In genomic region chr13:111658150-111659100, GRCh38 we compare ENCODE assay signal across 11 cellular contexts.
DNase-seq lines count a peak whose midpoint lies in the region; ATAC-seq lines count a peak whose summit lies in the region.
"Had no signal": no experiment of that assay in that cellular context is flagged by ENCODE, and none has a peak within 500 bp of the region (broad histone marks: within the 10 kb centered on the region; RNA-seq: fewer than 3 reads in every experiment).

No MANE protein-coding gene starts in this region.

- no peak overlapping the region for H3K27ac Mint-ChIP-seq in activated naive CD4-positive, alpha-beta T cell treated with anti-CD3 and anti-CD28 coated beads, Interleukin-2, amount 10 ng/mL, durations not matched to agents 7 days and 5 days
- H3K27ac Mint-ChIP-seq: activated T-cell treated with anti-CD3 and anti-CD28 coated beads, Interleukin-2, amount 50 U/mL, for 24 hours had no signal

- no peaks in the 10 kb centered on the region for H3K36me3 Mint-ChIP-seq in activated naive CD4-positive, alpha-beta T cell treated with anti-CD3 and anti-CD28 coated beads, Interleukin-2, amount 10 ng/mL, durations not matched to agents 7 days and 5 days

- ATAC-seq in GM18502 (IDR thresholded peaks at IDR 0.05; ENCODE audit: poor library complexity, unreplicated experiment) (no peak), GM21528 (IDR thresholded peaks at IDR 0.05; ENCODE audit: low FRiP score, unreplicated experiment) (no peak)
- ATAC-seq: HCT116 had no signal

- no peaks in the 10 kb centered on the region for H3K9me3 Mint-ChIP-seq in activated naive CD4-positive, alpha-beta T cell treated with anti-CD3 and anti-CD28 coated beads, Interleukin-2, amount 10 ng/mL, durations not matched to agents 7 days and 5 days
- H3K9me3 Mint-ChIP-seq: activated T-cell treated with anti-CD3 and anti-CD28 coated beads, Interleukin-2, amount 50 U/mL, for 24 hours had no signal

- peak overlapping the region; percentile 57; the same call in 1 of the 2 replicates for H3K9ac ChIP-seq in BLaER1

- DNase-seq in NCI-H1436 (lab: John Stamatoyannopoulos, UW), result peak; percentile 92
- DNase-seq in medulla oblongata (ENCODE audit: extremely low spot score), result peak; percentile 46
- no peak for DNase-seq in activated naive CD4-positive, alpha-beta T cell treated with anti-CD3 and anti-CD28 coated beads, Interleukin-2, amount 10 ng/mL, durations not matched to agents 7 days and 5 days
- DNase-seq in SW 1271 (lab: John Stamatoyannopoulos, UW), result no peak
- DNase-seq: activated T-cell treated with anti-CD3 and anti-CD28 coated beads, Interleukin-2, amount 50 U/mL, for 24 hours had no signal

- H3K4me3 Mint-ChIP-seq in activated naive CD4-positive, alpha-beta T cell treated with anti-CD3 and anti-CD28 coated beads, Interleukin-2, amount 10 ng/mL, durations not matched to agents 7 days and 5 days, result no peak overlapping the region
- H3K4me3 Mint-ChIP-seq: activated T-cell treated with anti-CD3 and anti-CD28 coated beads, Interleukin-2, amount 50 U/mL, for 24 hours had no signal

- H3K27me3 ChIP-seq in BLaER1, result no peaks in the 10 kb centered on the region

- no peaks in the 10 kb centered on the region for H4K20me1 ChIP-seq in BLaER1

- H3K27ac ChIP-seq in BLaER1, result peak overlapping the region; percentile 70
- H3K27ac ChIP-seq in angular gyrus (ENCODE audit: low read depth, low read length), result peak overlapping the region; percentile 81
- H3K27ac ChIP-seq: RWPE1 had no signal

- H3K4me1 Mint-ChIP-seq in activated naive CD4-positive, alpha-beta T cell treated with anti-CD3 and anti-CD28 coated beads, Interleukin-2, amount 10 ng/mL, durations not matched to agents 7 days and 5 days, result no peaks in the 10 kb centered on the region

- CTCF ChIA-PET in activated naive CD4-positive, alpha-beta T cell treated with anti-CD3 and anti-CD28 coated beads, Interleukin-2, amount 10 ng/mL, durations not matched to agents 7 days and 5 days (lab: Charles Lee), result no interaction called here

- H3K4me1 ChIP-seq in BLaER1, result peaks cover 53% of the 10 kb centered on the region

- no peaks in the 10 kb centered on the region for H3K9me3 ChIP-seq in BLaER1

- no peaks in the 10 kb centered on the region for H3K27me3 Mint-ChIP-seq in activated naive CD4-positive, alpha-beta T cell treated with anti-CD3 and anti-CD28 coated beads, Interleukin-2, amount 10 ng/mL, durations not matched to agents 7 days and 5 days

- H3K4me2 ChIP-seq in BLaER1, result peak overlapping the region; percentile 82

- H3K36me3 ChIP-seq in BLaER1, result no peaks in the 10 kb centered on the region

- H3K4me3 ChIP-seq in BLaER1, result no peak overlapping the region

Comparison
In these comparisons a context has a peak if more than half of its experiments do, and no peak if none do; other contexts are left out.
1. DNase-seq: peak in NCI-H1436 (single experiment) and medulla oblongata (single experiment); none in activated naive CD4-positive, alpha-beta T cell treated with anti-CD3 and anti-CD28 coated beads, Interleukin-2, amount 10 ng/mL, durations not matched to agents 7 days and 5 days (single experiment) and SW 1271 (0 of 2).